8 cellular contexts compared by ENCODE assay signal in genomic region chr11:114439229-114440120, GRCh38. TPM values are rescaled to one million over a fixed set of nuclear protein-coding genes. Genes with fewer than 3 reads are reported as not detected.
DNase-seq lines count a peak whose midpoint lies in the region; ATAC-seq and TF ChIP-seq lines count a peak whose summit lies in the region.

TSS of gene REXO2 (plus strand) at chr11:114439467. CDS start at chr11:114439529, 62 bp downstream.

- H4K20me1 ChIP-seq in IMR-90 (ENCODE audit: insufficient read depth, low read length): peaks cover 8% of the 10 kb centered on the region

- H2AK9ac ChIP-seq in IMR-90 (replicated peaks; ENCODE audit: low read depth, low read length, poor library complexity): peak within 1 kb of the TSS; percentile 98

- POLR2A ChIA-PET in IMR-90 (lab: Charles Lee; ENCODE audit: unreplicated experiment): interaction anchor here (0.7 kb wide), 1 partner anchor 27 kb away, joined by 4 read pairs; no protein-coding TSS in a partner anchor

- H2BK5ac ChIP-seq in IMR-90 (ENCODE audit: low read depth, low read length, poor library complexity, severe bottlenecking): peak within 1 kb of the TSS; percentile 89

- peak within 1 kb of the TSS; percentile 60 for H3K18ac ChIP-seq in IMR-90 (ENCODE audit: low read depth, low read length)

- H2BK15ac ChIP-seq in IMR-90 (ENCODE audit: low read depth, low read length): peak within 1 kb of the TSS; percentile 6; the same call in 1 of the 3 replicates

- peaks cover 7% of the 10 kb centered on the region; the same call in 1 of the 2 replicates for H3K9me1 ChIP-seq in IMR-90 (ENCODE audit: insufficient read depth, low read length)

- peak within 1 kb of the TSS; percentile 90 for H3K27ac ChIP-seq in IMR-90 (ENCODE audit: insufficient read depth, low read length)

- H4K8ac ChIP-seq in IMR-90 (ENCODE audit: low read depth in 2 of 2, low read length in 2 of 2): peak within 1 kb of the TSS; percentile 21 to 81

- peak within 1 kb of the TSS; percentile 54; the same call in 1 of the 2 replicates for H2BK20ac ChIP-seq in IMR-90 (ENCODE audit: low read depth, low read length)

- peak within 1 kb of the TSS; percentile 91 for H3K4ac ChIP-seq in IMR-90 (ENCODE audit: low read depth, low read length)

- CTCF ChIA-PET in IMR-90 (lab: Yijun Ruan, JAX): interaction anchor here (0.7 kb wide), 1 partner anchor 114 kb away, joined by 3 read pairs; no protein-coding TSS in a partner anchor

- peak within 1 kb of the TSS; percentile 89 for H3K4me3 ChIP-seq in IMR-90 (ENCODE audit: insufficient read depth, low read depth, low read length)
- peak within 1 kb of the TSS; percentile 66 for H3K4me3 ChIP-seq in mononuclear cell (ENCODE audit: low read length)

- H3K56ac ChIP-seq in IMR-90 (ENCODE audit: extremely low read depth, insufficient read depth, low read length): peak within 1 kb of the TSS; percentile 89

- H3K79me1 ChIP-seq in IMR-90 (ENCODE audit: low read depth in 1 of 2, low read length in 2 of 2): peaks cover 11 to 43% of the 10 kb centered on the region in 2 experiments; a peak in 2 of 4 replicates

- TF ChIP-seq POLR2A in IMR-90 (IDR thresholded peaks at IDR 0.05; ENCODE audit: low read depth, low read length): peak; percentile 58

- H4K5ac ChIP-seq in IMR-90 (ENCODE audit: low read depth, low read length): peak within 1 kb of the TSS; percentile 36

- peak; percentile 51 for TF ChIP-seq CTCF in IMR-90 (conservative IDR thresholded peaks at IDR 0.05; ENCODE audit: low read depth, low read length)

- ATAC-seq in GM21528 (IDR thresholded peaks at IDR 0.05; ENCODE audit: low FRiP score, unreplicated experiment): peak; percentile 97
- peak; percentile 93 for ATAC-seq in IMR-90 (ENCODE audit: low read depth)

- H3K4me2 ChIP-seq in IMR-90 (ENCODE audit: low read depth, low read length): peak within 1 kb of the TSS; percentile 82

- peak within 1 kb of the TSS; percentile 73 for H2BK120ac ChIP-seq in IMR-90 (ENCODE audit: low read depth, low read length)

- TF ChIP-seq RAD21 in IMR-90 (IDR thresholded peaks at IDR 0.05; ENCODE audit: low read length): peak; percentile 37; the same call in 1 of the 2 replicates

- dilution Hi-C loops in IMR-90 (cut with HindIII; ENCODE audit: low sequenced_read_pairs, unreplicated experiment): no loop called here

- H3K4me1 ChIP-seq in IMR-90 (ENCODE audit: control insufficient read depth, insufficient read depth, low read length): peaks cover 5% of the 10 kb centered on the region
- H3K4me1 ChIP-seq in mononuclear cell (ENCODE audit: insufficient read depth, low read length): peaks cover 14% of the 10 kb centered on the region

- in situ Hi-C loops in IMR-90 (cut with MboI; ENCODE audit: low sequenced_read_pairs): loop anchor here (10.0 kb wide), 1 partner anchor 85 kb away; no protein-coding TSS in a partner anchor

- H2AFZ ChIP-seq in IMR-90 (replicated peaks; ENCODE audit: low read length, poor library complexity): peak within 1 kb of the TSS; percentile 98

- DNase-seq in DMS153 (lab: John Stamatoyannopoulos, UW) (peak; percentile 91), IMR-90 (peak; percentile 93), OCI-M1 (lab: John Stamatoyannopoulos, UW) (peak; percentile 99), activated T-cell treated with anti-CD3 and anti-CD28 coated beads for 24 hours (ENCODE audit: low read depth) (peak; percentile 92), epidermal melanocyte (ENCODE audit: insufficient read length, low spot score) (peak; percentile 76)
- DNase-seq in stimulated activated CD8-positive, alpha-beta memory T cell treated with anti-CD3 and anti-CD28 coated beads, Interleukin-4, amount 100 ng/mL, for 1 hour (ENCODE audit: low read depth in 2 of 2, low spot score in 1 of 2): peak; percentile 82 to 91

- H4K91ac ChIP-seq in IMR-90 (ENCODE audit: insufficient read depth, low read depth, low read length): peak within 1 kb of the TSS; percentile 86

- WGBS in IMR-90 (ENCODE audit: extremely low coverage in 2 of 2, insufficient read length in 1 of 2), 2 experiments: 3% methylated on average over 28 of the region's 64 CpGs; no CpG with 5 or more reads in 1 of the 2 experiments

- peak within 1 kb of the TSS; percentile 91 for H2AK5ac ChIP-seq in IMR-90 (ENCODE audit: low read depth, low read length)

- H3K9me3 ChIP-seq in IMR-90 (ENCODE audit: control insufficient read depth, insufficient read depth, low read length): no peaks in the 10 kb centered on the region
- H3K9me3 ChIP-seq in mononuclear cell (ENCODE audit: low read depth, low read length): no peaks in the 10 kb centered on the region

- peak within 1 kb of the TSS; percentile 66 for H3K23ac ChIP-seq in IMR-90 (ENCODE audit: low read depth, low read length)

- intact Hi-C loops in IMR-90 (cut with micrococcal nuclease): loop anchor here (1.0 to 2.0 kb wide), 3 partner anchors 38 to 159 kb away; no protein-coding TSS in a partner anchor

- peak within 1 kb of the TSS; percentile 94 for H3K14ac ChIP-seq in IMR-90 (replicated peaks; ENCODE audit: low read depth, low read length)

- H3K9ac ChIP-seq in IMR-90 (ENCODE audit: low read depth, low read length): peak within 1 kb of the TSS; percentile 98

- H3K27me3 ChIP-seq in IMR-90 (ENCODE audit: control insufficient read depth, insufficient read depth, low read length) (no peaks in the 10 kb centered on the region), mononuclear cell (ENCODE audit: insufficient read depth, low read length) (no peaks in the 10 kb centered on the region)

- TSS peak; percentile 64 for BruUV-seq in IMR-90 (replicated peaks; lab: Mats Ljungman, UMichigan)

- peaks cover 4% of the 10 kb centered on the region for H3K36me3 ChIP-seq in IMR-90 (ENCODE audit: control insufficient read depth, insufficient read depth, low read length)

TF ChIP-seq in IMR-90, 13 proteins besides CTCF, POLR2A, EP300 and RAD21:
- 0 out of 2 replicates have a peak, but pooled peaks have one; percentile 38 for TF ChIP-seq CHD1 (IDR thresholded peaks at IDR 0.05; ENCODE audit: low read depth, low read length)
- TF ChIP-seq RFX5 (IDR thresholded peaks at IDR 0.05; ENCODE audit: low read depth, low read length): no peak
- TF ChIP-seq MAFK (IDR thresholded peaks at IDR 0.05; ENCODE audit: low read depth, low read length): no peak
- peak; percentile 35 for TF ChIP-seq RCOR1 (IDR thresholded peaks at IDR 0.05; ENCODE audit: insufficient replicate concordance, low read length)
- TF ChIP-seq BHLHE40 (IDR thresholded peaks at IDR 0.05; ENCODE audit: low read depth, low read length): peak; percentile 81
- TF ChIP-seq MAZ (IDR thresholded peaks at IDR 0.05; ENCODE audit: borderline replicate concordance, low read depth, low read length): no peak; the same call in 1 of the 2 replicates
- TF ChIP-seq MXI1 (IDR thresholded peaks at IDR 0.05; ENCODE audit: borderline replicate concordance, low read depth, low read length): peak; percentile 92; the same call in 1 of the 2 replicates
- TF ChIP-seq NFE2L2 (IDR thresholded peaks at IDR 0.05; ENCODE audit: low read depth, low read length): no peak
- 0 out of 2 replicates have a peak, but pooled peaks have one; percentile 18 for TF ChIP-seq SMC3 (IDR thresholded peaks at IDR 0.05; ENCODE audit: low read depth, low read length)
- peak; percentile 31; the same call in 1 of the 2 replicates for TF ChIP-seq FOS (IDR thresholded peaks at IDR 0.05; ENCODE audit: low read depth, low read length)
- no peak for TF ChIP-seq ELK1 (IDR thresholded peaks at IDR 0.05; ENCODE audit: borderline replicate concordance, low read depth, low read length)
- TF ChIP-seq USF2 (IDR thresholded peaks at IDR 0.05; ENCODE audit: low read depth, low read length): peak; percentile 50; the same call in 1 of the 2 replicates
- TF ChIP-seq CEBPB (IDR thresholded peaks at IDR 0.05; ENCODE audit: low read depth, low read length): no peak

RNA-seq across cellular contexts. Expression of gene REXO2, which starts in this region (rescaled TPM):
- total RNA-seq in IMR-90 (2012; rRNA removed) (179 and 276 TPM in 2 replicates), mononuclear cell (23.7 TPM)
- 255 and 257 TPM in 2 replicates for polyA plus RNA-seq in IMR-90 (2012; rRNA removed)
- 284 and 311 TPM in 2 replicates for polyA plus RNA-seq in IMR-90 (2012; cell fraction: cytosol; rRNA removed)
- polyA plus RNA-seq in IMR-90 (2012; cell fraction: nucleus; rRNA removed; ENCODE audit: low replicate concordance): 112 and 307 TPM in 2 replicates

Comparison
In these comparisons a context has a peak if more than half of its experiments do, and no peak if none do; other contexts are left out.
1. Peak in every context shown above with its lines: DNase-seq, ATAC-seq, H3K4me3 ChIP-seq and H3K27ac ChIP-seq.